In the genomic region with DNA sequence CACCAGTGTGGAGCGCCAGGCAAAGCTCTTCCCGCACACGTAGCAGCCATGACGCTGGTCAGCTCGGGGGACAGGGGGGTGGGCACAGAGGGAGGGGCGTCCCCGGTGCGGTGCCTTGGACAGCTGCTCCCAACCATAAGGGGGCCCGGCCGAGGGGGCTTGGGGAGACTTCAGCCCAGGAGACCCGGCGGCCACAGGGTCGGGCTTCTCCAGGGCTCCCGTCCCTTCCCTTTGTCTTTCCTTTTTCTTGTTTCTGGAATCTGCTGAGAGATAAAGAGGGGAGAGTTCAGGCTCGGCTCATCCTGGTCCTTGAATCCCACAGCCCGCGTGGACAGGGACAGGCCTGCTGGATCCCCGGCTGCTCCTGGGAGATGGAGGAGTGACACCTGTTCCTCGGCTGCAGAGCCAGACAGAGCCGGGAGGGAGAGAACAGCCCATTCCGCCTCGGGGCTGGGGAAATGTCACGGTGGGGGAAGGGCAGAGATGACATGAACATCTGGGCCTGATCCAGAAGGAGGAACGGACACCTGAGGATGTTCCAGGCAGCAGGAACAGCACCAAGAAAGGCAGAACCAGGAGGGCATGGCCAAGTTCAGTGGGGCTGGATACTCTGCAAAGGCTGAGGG, we compare ENCODE assay signal across 14 cellular contexts. TPM values are rescaled to one million over a fixed set of nuclear protein-coding genes. Genes with fewer than 3 reads are reported as not detected.
DNase-seq lines count a peak whose midpoint lies in the region; ATAC-seq and TF ChIP-seq lines count a peak whose summit lies in the region.
"Had no signal": no experiment of that assay in that cellular context is flagged by ENCODE, and none has a peak within 500 bp of the region (broad histone marks: within the 10 kb centered on the region; RNA-seq: fewer than 3 reads in every experiment).

No MANE protein-coding gene starts in this region.

- no peaks in the 10 kb centered on the region for H3K9me3 Mint-ChIP-seq in activated naive CD4-positive, alpha-beta T cell treated with anti-CD3 and anti-CD28 coated beads, Interleukin-2, amount 50 U/mL, for 24 hours
- H3K9me3 Mint-ChIP-seq in WTC11 (no peaks in the 10 kb centered on the region), chondrocyte (ENCODE audit: low read depth) (no peaks in the 10 kb centered on the region)

- H3K36me3 ChIP-seq in hepatocyte (replicated peaks; ENCODE audit: insufficient read depth, low read depth) (no peaks in the 10 kb centered on the region), stomach (peaks cover 13 to 40% (median 37%) of the 10 kb centered on the region in 4 donors)

- H4K20me1 ChIP-seq in hepatocyte (ENCODE audit: insufficient read depth, poor library complexity, severe bottlenecking) = no peaks in the 10 kb centered on the region

- TF ChIP-seq EP300 in stomach (IDR thresholded peaks at IDR 0.05) = no peak

- H3K4me1 Mint-ChIP-seq in activated naive CD4-positive, alpha-beta T cell treated with anti-CD3 and anti-CD28 coated beads, Interleukin-2, amount 50 U/mL, for 24 hours = peaks cover 57% of the 10 kb centered on the region
- H3K4me1 Mint-ChIP-seq in WTC11 (peaks cover 22% of the 10 kb centered on the region), chondrocyte (ENCODE audit: low read depth) (peaks cover 17% of the 10 kb centered on the region)

- no peak for TF ChIP-seq POLR2A in stomach (IDR thresholded peaks at IDR 0.05)

- DNase-seq in activated naive CD4-positive, alpha-beta T cell treated with Interleukin-2 at 50 U/mL for 16 hours = no peak
- DNase-seq in WTC11 (ENCODE audit: low spot score) = peak; percentile 16
- DNase-seq in hepatocyte (ENCODE audit: low spot score) = no peak
- no peak for DNase-seq in stomach
- DNase-seq in AML-193 (lab: John Stamatoyannopoulos, UW) = no peak
- no peak for DNase-seq in chondrocyte (ENCODE audit: low spot score)
- DNase-seq: C1 segment of cervical spinal cord, caudate nucleus, esophagus squamous epithelium, NCI-H1694 treated with DMSO at 0.1 percent for 48 hours had no signal

- H3K27me3 ChIP-seq in hepatocyte = no peaks in the 10 kb centered on the region
- H3K27me3 ChIP-seq in stomach = no peaks in the 10 kb centered on the region
- H3K27me3 ChIP-seq: esophagus squamous epithelium had no signal

- H3K4me1 ChIP-seq in hepatocyte (ENCODE audit: insufficient read depth) (peaks cover 18% of the 10 kb centered on the region), stomach (peaks cover 5 to 86% (median 64%) of the 10 kb centered on the region in 4 donors)

- H3K9me3 ChIP-seq in hepatocyte (ENCODE audit: low read depth) (no peaks in the 10 kb centered on the region), stomach (no peaks in the 10 kb centered on the region)
- H3K9me3 ChIP-seq: esophagus squamous epithelium had no signal

- peak overlapping the region; percentile 91 for H3K4me3 Mint-ChIP-seq in activated naive CD4-positive, alpha-beta T cell treated with anti-CD3 and anti-CD28 coated beads, Interleukin-2, amount 50 U/mL, for 24 hours
- H3K4me3 Mint-ChIP-seq in WTC11 (peak overlapping the region; percentile 62), chondrocyte (ENCODE audit: unreplicated experiment) (no peak overlapping the region)

- peaks cover 55% of the 10 kb centered on the region for H3K79me2 ChIP-seq in hepatocyte

- H3K4me3 ChIP-seq in hepatocyte (no peak overlapping the region), stomach (peak overlapping the region; percentile 5 to 84 (median 72))
- H3K4me3 ChIP-seq: lung had no signal

- intact Hi-C loops in stomach (cut with DNase I; ENCODE audit: low total_unique reads) = no loop called here

- CTCF ChIA-PET in WTC11 (lab: Charles Lee) = interaction anchor here (2.8 kb wide), 1 partner anchor 21 kb away, joined by 39 read pairs; the partner anchor contains the start of gene ZNF747

- TF ChIP-seq CTCF in WTC11 (IDR thresholded peaks at IDR 0.05) (no peak), hepatocyte (IDR thresholded peaks at IDR 0.05; ENCODE audit: poor library complexity) (no peak), stomach (IDR thresholded peaks at IDR 0.05) (no peak), chondrocyte (IDR thresholded peaks at IDR 0.05) (no peak)

- ATAC-seq in WTC11 = no peak
- no peak for ATAC-seq in HG03039 (IDR thresholded peaks at IDR 0.05; ENCODE audit: unreplicated experiment)
- ATAC-seq: Right ventricle myocardium inferior had no signal

- POLR2A ChIA-PET in WTC11 (lab: Charles Lee) = interaction anchor here (3.5 kb wide), 1 partner anchor 21 kb away, joined by 42 read pairs; the partner anchor contains the start of gene ZNF747

- H3K27me3 Mint-ChIP-seq in activated naive CD4-positive, alpha-beta T cell treated with anti-CD3 and anti-CD28 coated beads, Interleukin-2, amount 50 U/mL, for 24 hours = no peaks in the 10 kb centered on the region
- H3K27me3 Mint-ChIP-seq in WTC11 (ENCODE audit: low read depth) (peaks cover under 1% of the 10 kb centered on the region; the same call in 1 of the 2 replicates), chondrocyte (ENCODE audit: low read depth) (no peaks in the 10 kb centered on the region)

- peak overlapping the region; percentile 94 for H3K27ac Mint-ChIP-seq in activated naive CD4-positive, alpha-beta T cell treated with anti-CD3 and anti-CD28 coated beads, Interleukin-2, amount 50 U/mL, for 24 hours
- peak overlapping the region; percentile 85 for H3K27ac Mint-ChIP-seq in WTC11
- H3K27ac Mint-ChIP-seq in chondrocyte (ENCODE audit: unreplicated experiment) = no peak overlapping the region

- no peaks in the 10 kb centered on the region for H3K9me2 ChIP-seq in hepatocyte (replicated peaks; ENCODE audit: insufficient read depth)

- H2AFZ ChIP-seq in hepatocyte = no peak overlapping the region

- H3K27ac ChIP-seq in hepatocyte (peak overlapping the region; percentile 93), stomach (peak overlapping the region in 4 of 5 donors; percentile 91 to 98 (median 96))
- H3K27ac ChIP-seq: esophagus squamous epithelium had no signal

- 77% methylated on average over 14 of the region's 24 CpGs for WGBS in hepatocyte (ENCODE audit: low lambda C conversion rate, missing lambda C conversion rate)
- WGBS in stomach, 5 donors = 41 to 71% (median 56%) methylated on average over 22 to 24 of the region's 24 CpGs

- peak overlapping the region; percentile 98 for H3K4me2 ChIP-seq in hepatocyte

- H3K36me3 Mint-ChIP-seq in activated naive CD4-positive, alpha-beta T cell treated with anti-CD3 and anti-CD28 coated beads, Interleukin-2, amount 50 U/mL, for 24 hours = peaks cover 4% of the 10 kb centered on the region
- H3K36me3 Mint-ChIP-seq in WTC11 (peaks cover 18% of the 10 kb centered on the region), chondrocyte (ENCODE audit: low read depth) (peaks cover 12% of the 10 kb centered on the region)

TF ChIP-seq in WTC11, 78 proteins besides CTCF, POLR2A, EP300 and RAD21:
- TF ChIP-seq, protein P1, sequence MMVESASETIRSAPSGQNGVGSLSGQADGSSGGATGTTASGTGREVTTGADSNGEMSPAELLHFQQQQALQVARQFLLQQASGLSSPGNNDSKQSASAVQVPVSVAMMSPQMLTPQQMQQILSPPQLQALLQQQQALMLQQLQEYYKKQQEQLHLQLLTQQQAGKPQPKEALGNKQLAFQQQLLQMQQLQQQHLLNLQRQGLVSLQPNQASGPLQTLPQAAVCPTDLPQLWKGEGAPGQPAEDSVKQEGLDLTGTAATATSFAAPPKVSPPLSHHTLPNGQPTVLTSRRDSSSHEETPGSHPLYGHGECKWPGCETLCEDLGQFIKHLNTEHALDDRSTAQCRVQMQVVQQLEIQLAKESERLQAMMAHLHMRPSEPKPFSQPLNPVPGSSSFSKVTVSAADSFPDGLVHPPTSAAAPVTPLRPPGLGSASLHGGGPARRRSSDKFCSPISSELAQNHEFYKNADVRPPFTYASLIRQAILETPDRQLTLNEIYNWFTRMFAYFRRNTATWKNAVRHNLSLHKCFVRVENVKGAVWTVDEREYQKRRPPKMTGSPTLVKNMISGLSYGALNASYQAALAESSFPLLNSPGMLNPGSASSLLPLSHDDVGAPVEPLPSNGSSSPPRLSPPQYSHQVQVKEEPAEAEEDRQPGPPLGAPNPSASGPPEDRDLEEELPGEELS (CRISPR knock-in tag; IDR thresholded peaks at IDR 0.05) = no peak
- TF ChIP-seq TCF7 (CRISPR knock-in tag; IDR thresholded peaks at IDR 0.05; ENCODE audit: low read depth) (no peak), RORB (CRISPR knock-in tag; IDR thresholded peaks at IDR 0.05) (no peak), JAZF1 (CRISPR knock-in tag; IDR thresholded peaks at IDR 0.05) (no peak), ESRRA (CRISPR knock-in tag; IDR thresholded peaks at IDR 0.05; ENCODE audit: borderline replicate concordance) (no peak)

RNA-seq across cellular contexts. Expression of gene ZNF764, which starts 2.2 kb away (rescaled TPM):
- 9.0 to 10.4 TPM (median 9.1 TPM) in 3 replicates for total RNA-seq in WTC11 (2021)
- 9.8 and 13.8 TPM in 2 replicates for total RNA-seq in hepatocyte
- polyA plus RNA-seq in hepatocyte = 12.1 and 12.5 TPM in 2 replicates
- total RNA-seq in stomach = 100 to 1,000 TPM in 1 of 5 donors, 10 to 100 TPM in 3, 1 to 10 TPM in 1; 3.5 to 107 (median 13.4) TPM
- 1 to 10 TPM; 3.9 to 7.8 (median 6.8) TPM for polyA plus RNA-seq in stomach
- total RNA-seq in chondrocyte = 8.3 to 11.1 TPM (median 8.6 TPM) in 3 replicates

RNA-seq across cellular contexts. Expression of gene ZNF688, which starts 15.6 kb away (rescaled TPM):
- total RNA-seq in WTC11 (2021) (4.2 to 6.0 TPM (median 4.9 TPM) in 3 replicates), hepatocyte (7.1 and 9.8 TPM in 2 replicates), stomach (100 to 1,000 TPM in 1 of 5 donors, 10 to 100 TPM in 3, 1 to 10 TPM in 1; 9.4 to 123 (median 18.3) TPM), chondrocyte (11.7 to 15.0 TPM (median 13.7 TPM) in 3 replicates)
- polyA plus RNA-seq in hepatocyte (21.0 and 21.3 TPM in 2 replicates), stomach (10 to 100 TPM; 25.2 to 26.1 (median 25.3) TPM)

RNA-seq across cellular contexts. Expression of gene ZNF747, which starts 21.3 kb away (rescaled TPM):
- 11.3 to 11.7 TPM (median 11.5 TPM) in 3 replicates for total RNA-seq in WTC11 (2021)
- 11.1 and 13.4 TPM in 2 replicates for total RNA-seq in hepatocyte
- polyA plus RNA-seq in hepatocyte = 9.9 and 10.5 TPM in 2 replicates
- 10 to 100 TPM; 10.3 to 18.7 (median 12.9) TPM for total RNA-seq in stomach
- polyA plus RNA-seq in stomach = 1 to 10 TPM; 6.2 to 7.8 (median 7.3) TPM
- total RNA-seq in chondrocyte = 3.5 to 6.7 TPM (median 6.7 TPM) in 3 replicates

RNA-seq across cellular contexts. Expression of gene ZNF785, which starts 29.5 kb away (rescaled TPM):
- 15.4 to 16.5 TPM (median 16.0 TPM) in 3 replicates for total RNA-seq in WTC11 (2021)
- total RNA-seq in hepatocyte = 10.8 and 11.7 TPM in 2 replicates
- 7.3 and 10.0 TPM in 2 replicates for polyA plus RNA-seq in hepatocyte
- 10 to 100 TPM in 3 of 5 donors, 1 to 10 TPM in 2; 7.8 to 49.0 (median 10.3) TPM for total RNA-seq in stomach
- 1 to 10 TPM; 3.8 to 5.4 (median 4.6) TPM for polyA plus RNA-seq in stomach
- total RNA-seq in chondrocyte = 17.0 to 20.2 TPM (median 17.7 TPM) in 3 replicates

RNA-seq across cellular contexts. Expression of gene ZNF768, which starts 29.6 kb away (rescaled TPM):
- total RNA-seq in WTC11 (2021) (35.9 to 43.0 TPM (median 42.4 TPM) in 3 replicates), hepatocyte (37.6 and 44.1 TPM in 2 replicates), stomach (10 to 100 TPM; 11.9 to 75.0 (median 30.0) TPM), chondrocyte (27.6 to 30.0 TPM (median 28.6 TPM) in 3 replicates)
- polyA plus RNA-seq in hepatocyte (19.9 and 25.2 TPM in 2 replicates), stomach (10 to 100 TPM; 27.0 to 33.2 (median 32.7) TPM)
